ENCODE assay signal across 23 cellular contexts in genomic region chr2:1115843-1116539, GRCh38.
DNase-seq lines count a peak whose midpoint lies in the region; ATAC-seq, FAIRE-seq and TF ChIP-seq lines count a peak whose summit lies in the region.
"Had no signal": no experiment of that assay in that cellular context is flagged by ENCODE, and none has a peak within 500 bp of the region (broad histone marks: within the 10 kb centered on the region; RNA-seq: fewer than 3 reads in every experiment).

No MANE protein-coding gene starts in this region.

- H4K8ac ChIP-seq in IMR-90 (ENCODE audit: low read depth in 2 of 2, low read length in 2 of 2) = no peak overlapping the region

- POLR2A ChIA-PET in CD8-positive, alpha-beta T cell (lab: Charles Lee) = no interaction called here
- POLR2A ChIA-PET in IMR-90 (lab: Charles Lee; ENCODE audit: unreplicated experiment) = no interaction called here

- H3K27me3 ChIP-seq in CD8-positive, alpha-beta T cell (ENCODE audit: insufficient read depth, low read length) = no peaks in the 10 kb centered on the region
- no peaks in the 10 kb centered on the region for H3K27me3 ChIP-seq in IMR-90 (ENCODE audit: control insufficient read depth, insufficient read depth, low read length)
- H3K27me3 ChIP-seq: Peyer's patch had no signal

- H3K27ac ChIP-seq in CD8-positive, alpha-beta T cell (ENCODE audit: low read depth, low read length) = no peak overlapping the region
- no peak overlapping the region for H3K27ac ChIP-seq in IMR-90 (ENCODE audit: insufficient read depth, low read length)
- H3K27ac ChIP-seq: C4-2B, HL-60, KMS-11, Peyer's patch had no signal

- peak overlapping the region; percentile 45 for H3K27ac Mint-ChIP-seq in CD8-positive, alpha-beta T cell
- peak overlapping the region; percentile 48 for H3K27ac Mint-ChIP-seq in activated T-helper 17 cell treated with anti-CD3 and anti-CD28 coated beads, Interleukin-2, amount 50 U/mL, for 72 hours
- peak overlapping the region; percentile 28 for H3K27ac Mint-ChIP-seq in nephron progenitor cell
- H3K27ac Mint-ChIP-seq: HFFc6 had no signal

- no peak overlapping the region for H3K4ac ChIP-seq in IMR-90 (ENCODE audit: low read depth, low read length)

- H2BK20ac ChIP-seq in IMR-90 (ENCODE audit: low read depth, low read length) = no peak overlapping the region

- intact Hi-C loops in CD8-positive, alpha-beta T cell (cut with DNase I, micrococcal nuclease) = no loop called here
- intact Hi-C loops in IMR-90 (cut with micrococcal nuclease) = no loop called here

- H2BK120ac ChIP-seq in IMR-90 (ENCODE audit: low read depth, low read length) = no peak overlapping the region

- no peaks in the 10 kb centered on the region for H3K9me1 ChIP-seq in IMR-90 (ENCODE audit: insufficient read depth, low read length)

- H3K4me3 Mint-ChIP-seq in CD8-positive, alpha-beta T cell = no peak overlapping the region
- H3K4me3 Mint-ChIP-seq in activated T-helper 17 cell treated with anti-CD3 and anti-CD28 coated beads, Interleukin-2, amount 50 U/mL, for 72 hours = no peak overlapping the region
- peak overlapping the region; percentile 4 for H3K4me3 Mint-ChIP-seq in nephron progenitor cell
- H3K4me3 Mint-ChIP-seq: HFFc6 had no signal

- peaks cover 3% of the 10 kb centered on the region for H3K27me3 Mint-ChIP-seq in CD8-positive, alpha-beta T cell (ENCODE audit: low read depth)
- peaks cover 5% of the 10 kb centered on the region for H3K27me3 Mint-ChIP-seq in activated T-helper 17 cell treated with anti-CD3 and anti-CD28 coated beads, Interleukin-2, amount 50 U/mL, for 72 hours
- H3K27me3 Mint-ChIP-seq in nephron progenitor cell (ENCODE audit: low read depth, poor library complexity) = peaks cover 3% of the 10 kb centered on the region

- H2AK5ac ChIP-seq in IMR-90 (ENCODE audit: low read depth, low read length) = no peak overlapping the region

- peaks cover 20% of the 10 kb centered on the region for H3K9me3 Mint-ChIP-seq in CD8-positive, alpha-beta T cell
- peaks cover 13% of the 10 kb centered on the region for H3K9me3 Mint-ChIP-seq in activated T-helper 17 cell treated with anti-CD3 and anti-CD28 coated beads, Interleukin-2, amount 50 U/mL, for 72 hours
- H3K9me3 Mint-ChIP-seq in nephron progenitor cell = peaks cover 71% of the 10 kb centered on the region

- no peak for TF ChIP-seq POLR2A in IMR-90 (IDR thresholded peaks at IDR 0.05; ENCODE audit: low read depth, low read length)

- no peaks in the 10 kb centered on the region for H3K79me1 ChIP-seq in IMR-90 (ENCODE audit: low read depth in 1 of 2, low read length in 2 of 2)

- TF ChIP-seq CTCF in CD8-positive, alpha-beta T cell (IDR thresholded peaks at IDR 0.05) = no peak
- TF ChIP-seq CTCF in IMR-90 (conservative IDR thresholded peaks at IDR 0.05; ENCODE audit: low read depth, low read length) (no peak), nephron progenitor cell (IDR thresholded peaks at IDR 0.05) (no peak)

- no CpG with 5 or more reads among the region's 12 CpGs for WGBS in IMR-90 (ENCODE audit: extremely low coverage in 2 of 2, insufficient read length in 1 of 2), 2 experiments

- no peaks in the 10 kb centered on the region for H3K4me1 ChIP-seq in CD8-positive, alpha-beta T cell (ENCODE audit: insufficient read depth, low read length)
- no peaks in the 10 kb centered on the region for H3K4me1 ChIP-seq in IMR-90 (ENCODE audit: control insufficient read depth, insufficient read depth, low read length)
- H3K4me1 ChIP-seq: Peyer's patch had no signal

- H2BK5ac ChIP-seq in IMR-90 (ENCODE audit: low read depth, low read length, poor library complexity, severe bottlenecking) = no peak overlapping the region

- no peaks in the 10 kb centered on the region for H3K4me1 Mint-ChIP-seq in CD8-positive, alpha-beta T cell (ENCODE audit: low read depth)
- peaks cover 11% of the 10 kb centered on the region for H3K4me1 Mint-ChIP-seq in activated T-helper 17 cell treated with anti-CD3 and anti-CD28 coated beads, Interleukin-2, amount 50 U/mL, for 72 hours
- peaks cover 17% of the 10 kb centered on the region for H3K4me1 Mint-ChIP-seq in nephron progenitor cell

- H3K36me3 Mint-ChIP-seq in CD8-positive, alpha-beta T cell = no peaks in the 10 kb centered on the region
- H3K36me3 Mint-ChIP-seq in activated T-helper 17 cell treated with anti-CD3 and anti-CD28 coated beads, Interleukin-2, amount 50 U/mL, for 72 hours (ENCODE audit: low read depth) = no peaks in the 10 kb centered on the region
- H3K36me3 Mint-ChIP-seq in nephron progenitor cell (ENCODE audit: low read depth) = peaks cover 20% of the 10 kb centered on the region

- no peak overlapping the region for H3K23ac ChIP-seq in IMR-90 (ENCODE audit: low read depth, low read length)

- ATAC-seq in CD8-positive, alpha-beta T cell = no peak
- no peak for ATAC-seq in IMR-90 (ENCODE audit: low read depth)
- peak; percentile 50 for ATAC-seq in activated T-helper 17 cell treated with anti-CD3 and anti-CD28 coated beads, Interleukin-2, amount 50 U/mL, for 72 hours (replicated peaks)
- no peak for ATAC-seq in HG02973 (IDR thresholded peaks at IDR 0.05; ENCODE audit: unreplicated experiment)

- H3K9me3 ChIP-seq in CD8-positive, alpha-beta T cell (ENCODE audit: low read length) = no peaks in the 10 kb centered on the region
- H3K9me3 ChIP-seq in IMR-90 (ENCODE audit: control insufficient read depth, insufficient read depth, low read length) = peaks cover 12% of the 10 kb centered on the region; the same call in 1 of the 2 replicates
- H3K9me3 ChIP-seq: Peyer's patch had no signal

- CTCF ChIA-PET in CD8-positive, alpha-beta T cell (lab: Charles Lee) = no interaction called here
- CTCF ChIA-PET in IMR-90 (lab: Yijun Ruan, JAX) = interaction anchor here (0.5 kb wide), 1 partner anchor 58 kb away, joined by 3 read pairs; no protein-coding TSS in a partner anchor

- H3K56ac ChIP-seq in IMR-90 (ENCODE audit: extremely low read depth, insufficient read depth, low read length) = no peak overlapping the region

- in situ Hi-C loops in IMR-90 (cut with MboI; ENCODE audit: low sequenced_read_pairs) = no loop called here

- H4K5ac ChIP-seq in IMR-90 (ENCODE audit: low read depth, low read length) = no peak overlapping the region

- no peak for DNase-seq in CD8-positive, alpha-beta T cell
- DNase-seq in IMR-90 = no peak
- no peak for DNase-seq in nephron progenitor cell
- DNase-seq in frontal cortex (ENCODE audit: low spot score in 2 of 2) = no peak
- no peak for DNase-seq in SHP77 treated with DMSO at 0.1 percent for 48 hours (lab: John Stamatoyannopoulos, UW)
- DNase-seq: DMS53, GF-D8, H7, HFFc6, NCI-H1105 treated with DMSO at 0.1 percent for 48 hours, NCI-H1694, NCI-H226, NCI-H510A treated with DMSO at 0.1 percent for 48 hours, NCI-H748 treated with DMSO at 0.1 percent for 48 hours, Peyer's patch had no signal

- H2BK15ac ChIP-seq in IMR-90 (ENCODE audit: low read depth, low read length) = no peak overlapping the region

- no peak for TF ChIP-seq RAD21 in IMR-90 (IDR thresholded peaks at IDR 0.05; ENCODE audit: low read length)

- no peak for FAIRE-seq in frontal cortex (lab: Jason Lieb, UNC)
- FAIRE-seq: A204.1, D721Med, GM19239 had no signal

- H3K9ac ChIP-seq in IMR-90 (ENCODE audit: low read depth, low read length) = no peak overlapping the region
- H3K9ac ChIP-seq: KMS-11 had no signal

- H3K18ac ChIP-seq in IMR-90 (ENCODE audit: low read depth, low read length) = no peak overlapping the region

- BruUV-seq in IMR-90 (replicated peaks; lab: Mats Ljungman, UMichigan) = no TSS peak

- peak overlapping the region; percentile 42 for H2AK9ac ChIP-seq in IMR-90 (replicated peaks; ENCODE audit: low read depth, low read length, poor library complexity)

- H4K20me1 ChIP-seq in IMR-90 (ENCODE audit: insufficient read depth, low read length) = no peaks in the 10 kb centered on the region

- no peaks in the 10 kb centered on the region for H3K36me3 ChIP-seq in CD8-positive, alpha-beta T cell (ENCODE audit: insufficient read depth, low read length)
- H3K36me3 ChIP-seq in IMR-90 (ENCODE audit: control insufficient read depth, insufficient read depth, low read length) = no peaks in the 10 kb centered on the region
- H3K36me3 ChIP-seq: Peyer's patch had no signal

- no peak overlapping the region for H3K4me3 ChIP-seq in CD8-positive, alpha-beta T cell (ENCODE audit: low read depth, low read length)
- H3K4me3 ChIP-seq in IMR-90 (ENCODE audit: insufficient read depth, low read depth, low read length) = no peak overlapping the region
- H3K4me3 ChIP-seq: Peyer's patch had no signal

- H4K91ac ChIP-seq in IMR-90 (ENCODE audit: insufficient read depth, low read depth, low read length) = no peak overlapping the region

- no peak overlapping the region for H2AFZ ChIP-seq in IMR-90 (replicated peaks; ENCODE audit: low read length, poor library complexity)

- dilution Hi-C loops in IMR-90 (cut with HindIII; ENCODE audit: low sequenced_read_pairs, unreplicated experiment) = no loop called here

- no peak overlapping the region for H3K14ac ChIP-seq in IMR-90 (replicated peaks; ENCODE audit: low read depth, low read length)

- no peak overlapping the region for H3K4me2 ChIP-seq in IMR-90 (ENCODE audit: low read depth, low read length)
- H3K4me2 ChIP-seq: KMS-11 had no signal

TF ChIP-seq in IMR-90, 13 proteins besides CTCF, POLR2A, EP300 and RAD21 (continues in another document):
- TF ChIP-seq ELK1 (IDR thresholded peaks at IDR 0.05; ENCODE audit: borderline replicate concordance, low read depth, low read length) (no peak), MAFK (IDR thresholded peaks at IDR 0.05; ENCODE audit: low read depth, low read length) (no peak), SMC3 (IDR thresholded peaks at IDR 0.05; ENCODE audit: low read depth, low read length) (no peak), CEBPB (IDR thresholded peaks at IDR 0.05; ENCODE audit: low read depth, low read length) (no peak), RFX5 (IDR thresholded peaks at IDR 0.05; ENCODE audit: low read depth, low read length) (no peak), BHLHE40 (IDR thresholded peaks at IDR 0.05; ENCODE audit: low read depth, low read length) (no peak), RCOR1 (IDR thresholded peaks at IDR 0.05; ENCODE audit: insufficient replicate concordance, low read length) (no peak), MAZ (IDR thresholded peaks at IDR 0.05; ENCODE audit: borderline replicate concordance, low read depth, low read length) (no peak), CHD1 (IDR thresholded peaks at IDR 0.05; ENCODE audit: low read depth, low read length) (no peak), MXI1 (IDR thresholded peaks at IDR 0.05; ENCODE audit: borderline replicate concordance, low read depth, low read length) (no peak), FOS (IDR thresholded peaks at IDR 0.05; ENCODE audit: low read depth, low read length) (no peak)
